13 cellular contexts compared by ENCODE assay signal in genomic region chr9:92637886-92638620, GRCh38.
"Had no signal": no experiment of that assay in that cellular context is flagged by ENCODE, and none has a peak within 500 bp of the region (broad histone marks: within the 10 kb centered on the region; RNA-seq: fewer than 3 reads in every experiment).

No MANE protein-coding gene starts in this region.

- H3K4me1 Mint-ChIP-seq: T-cell had no signal

- DNase-seq: activated naive CD4-positive, alpha-beta T cell; activated naive CD8-positive, alpha-beta T cell treated with anti-CD3 and anti-CD28 coated beads, Interleukin-2, amount 50 U/mL, for 24 hours; heart right ventricle; naive B cell; retina; SK-N-SH; small intestine; T-cell; T-helper 9 cell had no signal

- H3K4me1 ChIP-seq: parathyroid adenoma had no signal

- H3K9me3 ChIP-seq: gastroesophageal sphincter, heart right ventricle, SK-N-SH had no signal

- H3K4me3 Mint-ChIP-seq: activated naive CD8-positive, alpha-beta T cell treated with anti-CD3 and anti-CD28 coated beads, Interleukin-2, amount 50 U/mL, for 24 hours; T-cell had no signal

- H3K27ac Mint-ChIP-seq: activated naive CD8-positive, alpha-beta T cell treated with anti-CD3 and anti-CD28 coated beads, Interleukin-2, amount 50 U/mL, for 24 hours; T-cell had no signal

- H3K4me2 ChIP-seq: SK-N-SH had no signal

- H3K9me3 Mint-ChIP-seq: activated naive CD8-positive, alpha-beta T cell treated with anti-CD3 and anti-CD28 coated beads, Interleukin-2, amount 50 U/mL, for 24 hours; T-cell had no signal

- ATAC-seq: activated naive CD8-positive, alpha-beta T cell treated with anti-CD3 and anti-CD28 coated beads, Interleukin-2, amount 50 U/mL, for 24 hours; gastroesophageal sphincter; heart right ventricle; left colon; T-cell had no signal

- H3K27me3 Mint-ChIP-seq: activated naive CD8-positive, alpha-beta T cell treated with anti-CD3 and anti-CD28 coated beads, Interleukin-2, amount 50 U/mL, for 24 hours; naive B cell; T-cell had no signal

- H3K27ac ChIP-seq: epithelial cell of prostate, gastroesophageal sphincter, heart right ventricle, parathyroid adenoma had no signal

- H3K27me3 ChIP-seq: gastroesophageal sphincter, heart right ventricle had no signal

- H2AFZ ChIP-seq: parathyroid adenoma had no signal

- H3K9ac ChIP-seq: parathyroid adenoma, SK-N-SH had no signal
